In genomic region chr2:167534443-167534842, GRCh38 we compare ENCODE assay signal across 20 cellular contexts.
DNase-seq lines count a peak whose midpoint lies in the region; ATAC-seq, FAIRE-seq and TF ChIP-seq lines count a peak whose summit lies in the region.
"Had no signal": no experiment of that assay in that cellular context is flagged by ENCODE, and none has a peak within 500 bp of the region (broad histone marks: within the 10 kb centered on the region; RNA-seq: fewer than 3 reads in every experiment).

No MANE protein-coding gene starts in this region.

- no peak overlapping the region for H3K4me3 Mint-ChIP-seq in astrocyte (ENCODE audit: unreplicated experiment)
- no peak overlapping the region for H3K4me3 Mint-ChIP-seq in activated CD4-positive, alpha-beta T cell treated with anti-CD3 and anti-CD28 coated beads for 36 hours
- H3K4me3 Mint-ChIP-seq: GM23338, H9, HFFc6 had no signal

- POLR2A ChIA-PET in activated CD4-positive, alpha-beta T cell treated with anti-CD3 and anti-CD28 coated beads for 36 hours (lab: Charles Lee): no interaction called here

- no peak for ATAC-seq in activated CD4-positive, alpha-beta T cell treated with anti-CD3 and anti-CD28 coated beads for 36 hours
- ATAC-seq: GM23338 had no signal

- FAIRE-seq in astrocyte (lab: Jason Lieb, UNC): no peak
- FAIRE-seq: G401.6, GM12892, GM19239 had no signal

- no peak overlapping the region for H4K12ac ChIP-seq in trophoblast cell (ENCODE audit: low read depth, low read length)

- no peaks in the 10 kb centered on the region for H3K36me3 ChIP-seq in astrocyte (ENCODE audit: insufficient read depth, low read length)
- H3K36me3 ChIP-seq in trophoblast cell (ENCODE audit: control insufficient read depth in 1 of 2, insufficient read depth in 2 of 2, low read length in 2 of 2): no peaks in the 10 kb centered on the region

- H3K9me3 Mint-ChIP-seq in astrocyte (ENCODE audit: unreplicated experiment): no peaks in the 10 kb centered on the region
- no peaks in the 10 kb centered on the region for H3K9me3 Mint-ChIP-seq in activated CD4-positive, alpha-beta T cell treated with anti-CD3 and anti-CD28 coated beads for 36 hours (ENCODE audit: low read depth)
- H3K9me3 Mint-ChIP-seq: GM23338, H9 had no signal

- H2AFZ ChIP-seq in astrocyte (ENCODE audit: low read depth, low read length) (no peak overlapping the region), trophoblast cell (ENCODE audit: insufficient read depth, low read length, poor library complexity) (no peak overlapping the region)
- H2AFZ ChIP-seq: GM23338 had no signal

- H3K27me3 Mint-ChIP-seq in astrocyte (ENCODE audit: low read depth, unreplicated experiment): no peaks in the 10 kb centered on the region
- no peaks in the 10 kb centered on the region for H3K27me3 Mint-ChIP-seq in activated CD4-positive, alpha-beta T cell treated with anti-CD3 and anti-CD28 coated beads for 36 hours
- H3K27me3 Mint-ChIP-seq: CD4-positive, alpha-beta memory T cell had no signal

- no peak overlapping the region for H2BK5ac ChIP-seq in trophoblast cell (ENCODE audit: low read depth, low read length, poor library complexity)

- no peak overlapping the region for H3K23ac ChIP-seq in trophoblast cell (ENCODE audit: low read length)

- WGBS in trophoblast cell (ENCODE audit: extremely low coverage, insufficient coverage, insufficient read length): no CpG with 5 or more reads among the region's 1 CpG

- H3K36me3 Mint-ChIP-seq in astrocyte (ENCODE audit: low read depth, unreplicated experiment): no peaks in the 10 kb centered on the region
- no peaks in the 10 kb centered on the region for H3K36me3 Mint-ChIP-seq in activated CD4-positive, alpha-beta T cell treated with anti-CD3 and anti-CD28 coated beads for 36 hours (ENCODE audit: low read depth)
- H3K36me3 Mint-ChIP-seq: CD4-positive, alpha-beta memory T cell had no signal

- H3K27ac Mint-ChIP-seq in astrocyte (ENCODE audit: unreplicated experiment): peak overlapping the region; percentile 20
- H3K27ac Mint-ChIP-seq in activated CD4-positive, alpha-beta T cell treated with anti-CD3 and anti-CD28 coated beads for 36 hours: no peak overlapping the region
- H3K27ac Mint-ChIP-seq: CD4-positive, alpha-beta memory T cell; GM23338; H9; HFFc6 had no signal

- CTCF ChIA-PET in activated CD4-positive, alpha-beta T cell treated with anti-CD3 and anti-CD28 coated beads for 36 hours (lab: Charles Lee): interaction anchor here (0.5 to 1.1 kb wide), 2 partner anchors 12 to 16 kb away, joined by 3 read pairs; no protein-coding TSS in a partner anchor

- TF ChIP-seq CTCF in astrocyte (IDR thresholded peaks at IDR 0.05; ENCODE audit: insufficient read depth, low read depth, low read length) (no peak), fibroblast of mammary gland (conservative IDR thresholded peaks at IDR 0.05; ENCODE audit: control insufficient read depth, insufficient read depth, low read depth, low read length) (no peak)

- H3K4me1 ChIP-seq in astrocyte (ENCODE audit: insufficient read depth, low read length) (no peaks in the 10 kb centered on the region), trophoblast cell (ENCODE audit: control insufficient read depth in 1 of 2, insufficient read depth in 2 of 2, low read length in 2 of 2) (no peaks in the 10 kb centered on the region)

- H3K4me1 Mint-ChIP-seq in astrocyte (ENCODE audit: low read depth, unreplicated experiment): no peaks in the 10 kb centered on the region
- H3K4me1 Mint-ChIP-seq in activated CD4-positive, alpha-beta T cell treated with anti-CD3 and anti-CD28 coated beads for 36 hours: no peaks in the 10 kb centered on the region
- H3K4me1 Mint-ChIP-seq: CD4-positive, alpha-beta memory T cell had no signal

- H3K18ac ChIP-seq in trophoblast cell (ENCODE audit: low read length): no peak overlapping the region

- H3K4me3 ChIP-seq in astrocyte (ENCODE audit: insufficient read depth, low read depth, low read length): no peak overlapping the region
- H3K4me3 ChIP-seq in fibroblast of mammary gland (ENCODE audit: control insufficient read depth, low read depth, low read length): no peak overlapping the region
- no peak overlapping the region for H3K4me3 ChIP-seq in trophoblast cell (ENCODE audit: low read depth, low read length)
- H3K4me3 ChIP-seq: GM23338 had no signal

- H2BK12ac ChIP-seq in trophoblast cell (ENCODE audit: low read length): no peak overlapping the region

- no peak overlapping the region for H3K4ac ChIP-seq in trophoblast cell (ENCODE audit: low read depth, low read length)

- no peaks in the 10 kb centered on the region for H3K79me1 ChIP-seq in trophoblast cell (ENCODE audit: low read length)

- H3K14ac ChIP-seq in trophoblast cell (ENCODE audit: low read length): no peak overlapping the region

- intact Hi-C loops in activated CD4-positive, alpha-beta T cell treated with anti-CD3 and anti-CD28 coated beads for 36 hours (cut with DNase I, micrococcal nuclease): no loop called here

- H3K79me2 ChIP-seq in astrocyte (ENCODE audit: insufficient read depth, low read length) (no peaks in the 10 kb centered on the region), trophoblast cell (ENCODE audit: control insufficient read depth, insufficient read depth, low read length, poor library complexity) (no peaks in the 10 kb centered on the region)

- H4K91ac ChIP-seq in trophoblast cell (ENCODE audit: low read depth, low read length): no peak overlapping the region

- H3K4me2 ChIP-seq in astrocyte (ENCODE audit: low read length) (no peak overlapping the region), trophoblast cell (ENCODE audit: low read length) (no peak overlapping the region)
- H3K4me2 ChIP-seq: GM23338 had no signal

- no peaks in the 10 kb centered on the region for H4K20me1 ChIP-seq in astrocyte (ENCODE audit: insufficient read depth, low read length)

- H3K9me3 ChIP-seq in astrocyte (ENCODE audit: insufficient read depth, low read depth, low read length) (no peaks in the 10 kb centered on the region), trophoblast cell (ENCODE audit: insufficient read depth, low read depth, low read length) (no peaks in the 10 kb centered on the region)

- H2AK5ac ChIP-seq in trophoblast cell (ENCODE audit: low read length): no peak overlapping the region

- no peaks in the 10 kb centered on the region for H3K27me3 ChIP-seq in astrocyte (ENCODE audit: insufficient read depth, low read length)
- no peaks in the 10 kb centered on the region for H3K27me3 ChIP-seq in trophoblast cell (ENCODE audit: insufficient read depth, low read length)

- no peak overlapping the region for H4K8ac ChIP-seq in trophoblast cell (ENCODE audit: low read depth, low read length)

- DNase-seq in A172 (ENCODE audit: low spot score) (peak; percentile 6), HCEC 1CT (peak; percentile 51), astrocyte (ENCODE audit: low read depth) (peak; percentile 25), fibroblast of mammary gland (ENCODE audit: low read depth) (peak; percentile 10), trophoblast cell (no peak), RKO (ENCODE audit: low spot score) (no peak), SKM-1 treated with dmso at 0.1 percent for 144 hours (lab: John Stamatoyannopoulos, UW; ENCODE audit: unreplicated experiment) (no peak)
- no peak for DNase-seq in activated CD4-positive, alpha-beta T cell treated with anti-CD3 and anti-CD28 coated beads for 36 hours
- DNase-seq: 8988T; C1 segment of cervical spinal cord; Calu3; CD4-positive, alpha-beta memory T cell; COR-L47; DMS79 treated with DMSO at 0.1 percent for 48 hours; H9; HFFc6 had no signal

- no peak overlapping the region for H2BK120ac ChIP-seq in trophoblast cell (ENCODE audit: insufficient read depth, low read length, poor library complexity)

- no peak overlapping the region for H3K9ac ChIP-seq in astrocyte (ENCODE audit: low read length)
- H3K9ac ChIP-seq in trophoblast cell (ENCODE audit: low read length): no peak overlapping the region

- H3K27ac ChIP-seq in astrocyte (ENCODE audit: low read depth, low read length) (no peak overlapping the region), trophoblast cell (ENCODE audit: low read depth, low read length) (no peak overlapping the region)

Comparison
In these comparisons a context has a peak if more than half of its experiments do, and no peak if none do; other contexts are left out.
1. DNase-seq: peak in A172 (single experiment), HCEC 1CT (single experiment), astrocyte (single experiment) and fibroblast of mammary gland (single experiment); none in trophoblast cell (0 of 2), RKO (single experiment), SKM-1 treated with dmso at 0.1 percent for 144 hours (single experiment) and activated CD4-positive, alpha-beta T cell treated with anti-CD3 and anti-CD28 coated beads for 36 hours (single experiment).